8 cellular contexts compared by ENCODE assay signal in genomic region chr7:73005693-73006447, GRCh38. TPM values are rescaled to one million over a fixed set of nuclear protein-coding genes. Genes with fewer than 3 reads are reported as not detected.
A peak's percentile ranks its signal among the peaks of the same experiment; 100 is the strongest.
DNase-seq lines count a peak whose midpoint lies in the region; ATAC-seq and TF ChIP-seq lines count a peak whose summit lies in the region.
"Not testable (repeated sequence)": the region's sequence is repeated elsewhere in the genome, so short reads cannot be mapped to it uniquely, and the experiment has no call there.

No MANE protein-coding gene starts in this region.

- peak; percentile 92 for DNase-seq in activated naive CD4-positive, alpha-beta T cell treated with anti-CD3 and anti-CD28 coated beads, Interleukin-2, amount 10 ng/mL, durations not matched to agents 7 days and 5 days
- DNase-seq in foreskin fibroblast (peak in 1 of 2 donors; percentile 65), naive B cell (peak; percentile 91)
- DNase-seq in stimulated activated CD8-positive, alpha-beta memory T cell treated with anti-CD3 and anti-CD28 coated beads, Interleukin-12 subunit alpha, Interleukin-12 subunit beta, amount 100 ng/mL, for 1 hour (ENCODE audit: low read depth) = peak; percentile 81

- H3K36me3 ChIP-seq in BLaER1; SU-DHL-6 (ENCODE audit: low read length): not testable (repeated sequence)

- peak; percentile 79 for ATAC-seq in GM19455 (IDR thresholded peaks at IDR 0.05; ENCODE audit: unreplicated experiment)
- ATAC-seq in HG03175 (IDR thresholded peaks at IDR 0.05; ENCODE audit: unreplicated experiment) = peak; percentile 80
- peak; percentile 80 to 83 for ATAC-seq in naive B cell (ENCODE audit: low read depth in 2 of 2)

- peak overlapping the region; percentile 95 for H3K4me3 Mint-ChIP-seq in activated naive CD4-positive, alpha-beta T cell treated with anti-CD3 and anti-CD28 coated beads, Interleukin-2, amount 10 ng/mL, durations not matched to agents 7 days and 5 days
- peak overlapping the region; percentile 88 to 100 (median 98) for H3K4me3 Mint-ChIP-seq in naive B cell

- H3K27ac ChIP-seq in BLaER1 (peak overlapping the region; percentile 87), SU-DHL-6 (ENCODE audit: low read depth, low read length) (peak overlapping the region; percentile 82)

- H4K20me1 ChIP-seq in BLaER1; SU-DHL-6 (ENCODE audit: low read depth, low read length): not testable (repeated sequence)

- H3K79me2 ChIP-seq in SU-DHL-6 (ENCODE audit: insufficient read depth, low read length) = not testable (repeated sequence)

- not testable (repeated sequence) for H3K27me3 ChIP-seq in BLaER1; SU-DHL-6 (ENCODE audit: low read length)

- not testable (repeated sequence) for H3K36me3 Mint-ChIP-seq in activated naive CD4-positive, alpha-beta T cell treated with anti-CD3 and anti-CD28 coated beads, Interleukin-2, amount 10 ng/mL, durations not matched to agents 7 days and 5 days; naive B cell

- H3F3A ChIP-seq in SU-DHL-6 (ENCODE audit: insufficient read depth) = not testable (repeated sequence)

- CTCF ChIA-PET in activated naive CD4-positive, alpha-beta T cell treated with anti-CD3 and anti-CD28 coated beads, Interleukin-2, amount 10 ng/mL, durations not matched to agents 7 days and 5 days (lab: Charles Lee) = not testable (repeated sequence)

- H2AFZ ChIP-seq in SU-DHL-6 (ENCODE audit: low read depth, low read length, severe bottlenecking) = not testable (repeated sequence)

- H3K4me1 ChIP-seq in BLaER1 = not testable (repeated sequence)

- not testable (repeated sequence) for H3K4me1 Mint-ChIP-seq in activated naive CD4-positive, alpha-beta T cell treated with anti-CD3 and anti-CD28 coated beads, Interleukin-2, amount 10 ng/mL, durations not matched to agents 7 days and 5 days; naive B cell

- H3K9ac ChIP-seq in BLaER1 (peak overlapping the region; percentile 83), SU-DHL-6 (ENCODE audit: low read length) (peak overlapping the region; percentile 68)

- not testable (repeated sequence) for H3K27me3 Mint-ChIP-seq in activated naive CD4-positive, alpha-beta T cell treated with anti-CD3 and anti-CD28 coated beads, Interleukin-2, amount 10 ng/mL, durations not matched to agents 7 days and 5 days; naive B cell

- not testable (repeated sequence) for H3K9me3 ChIP-seq in BLaER1; SU-DHL-6 (ENCODE audit: insufficient read depth, low read length)

- TF ChIP-seq CTCF in SU-DHL-6 (IDR thresholded peaks at IDR 0.05; ENCODE audit: insufficient read depth, low read length, poor library complexity, severe bottlenecking); foreskin fibroblast (IDR thresholded peaks at IDR 0.05; ENCODE audit: low read depth, low read length): not testable (repeated sequence)

- not testable (repeated sequence) for H3K9me2 ChIP-seq in SU-DHL-6 (replicated peaks; ENCODE audit: insufficient read depth, low read length)

- H3K27ac Mint-ChIP-seq in activated naive CD4-positive, alpha-beta T cell treated with anti-CD3 and anti-CD28 coated beads, Interleukin-2, amount 10 ng/mL, durations not matched to agents 7 days and 5 days = peak overlapping the region; percentile 99
- peak overlapping the region; percentile 95 to 100 (median 100) for H3K27ac Mint-ChIP-seq in naive B cell

- H3K9me3 Mint-ChIP-seq in activated naive CD4-positive, alpha-beta T cell treated with anti-CD3 and anti-CD28 coated beads, Interleukin-2, amount 10 ng/mL, durations not matched to agents 7 days and 5 days; naive B cell: not testable (repeated sequence)

- H3K4me3 ChIP-seq in BLaER1 (peak overlapping the region; percentile 71), SU-DHL-6 (ENCODE audit: insufficient read depth, low read length, poor library complexity, severe bottlenecking) (peak overlapping the region; percentile 58), foreskin fibroblast (ENCODE audit: low read depth in 1 of 2, low read length in 2 of 2) (peak overlapping the region; percentile 52 to 68)

- H3K4me2 ChIP-seq in BLaER1 (peak overlapping the region; percentile 40; the same call in 1 of the 2 replicates), SU-DHL-6 (ENCODE audit: low read depth, low read length, poor library complexity, severe bottlenecking) (peak overlapping the region; percentile 30)

RNA-seq across cellular contexts. Expression of gene SPDYE8, which starts 23.7 kb away (rescaled TPM):
- under 1 TPM in 2 of 6 donors, not detected in 4; 0.19 to 0.25 TPM for polyA plus RNA-seq in naive B cell (ENCODE audit: low read depth in 6 of 6)

RNA-seq across cellular contexts. Expression of gene TRIM74, which starts 36.6 kb away (rescaled TPM):
- under 1 TPM in 1 of 6 donors, not detected in 5; 0.31 TPM for polyA plus RNA-seq in naive B cell (ENCODE audit: low read depth in 6 of 6)

RNA-seq across cellular contexts. Expression of gene SPDYE11, which starts 51.8 kb away (rescaled TPM):
- under 1 TPM in 2 of 6 donors, not detected in 4; 0.19 to 0.45 TPM for polyA plus RNA-seq in naive B cell (ENCODE audit: low read depth in 6 of 6)
